Comparison of ENCODE assay signal across 18 cellular contexts in the genomic region with DNA sequence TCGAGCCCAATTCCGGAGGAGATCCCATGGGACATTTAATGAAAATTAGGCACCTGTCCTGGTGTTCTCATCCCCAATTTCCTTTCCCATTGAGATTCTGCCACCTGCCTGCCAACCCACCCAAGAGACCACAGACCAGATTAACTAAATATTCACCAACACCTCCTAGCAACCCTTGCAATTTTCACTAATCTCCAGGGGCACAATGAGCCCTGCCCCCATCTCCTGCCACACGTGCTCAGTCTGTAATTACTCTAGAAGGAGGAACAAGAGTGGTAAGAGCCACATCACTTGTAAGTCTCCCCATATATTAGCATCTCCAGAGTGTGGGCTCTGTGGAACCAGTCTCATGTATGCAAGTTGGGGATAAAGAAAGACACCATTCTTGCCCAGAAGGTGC. TPM values are rescaled to one million over a fixed set of nuclear protein-coding genes. Genes with fewer than 3 reads are reported as not detected.
DNase-seq lines count a peak whose midpoint lies in the region; ATAC-seq and TF ChIP-seq lines count a peak whose summit lies in the region.
"Had no signal": no experiment of that assay in that cellular context is flagged by ENCODE, and none has a peak within 500 bp of the region (broad histone marks: within the 10 kb centered on the region; RNA-seq: fewer than 3 reads in every experiment).

No MANE protein-coding gene starts in this region.

- peak overlapping the region; percentile 37 for H3K4me3 Mint-ChIP-seq in CD8-positive, alpha-beta T cell
- no peak overlapping the region for H3K4me3 Mint-ChIP-seq in activated naive CD8-positive, alpha-beta T cell treated with anti-CD3 and anti-CD28 coated beads, Interleukin-2, amount 10 ng/mL, durations not matched to agents 7 days and 5 days
- H3K4me3 Mint-ChIP-seq: activated CD4-positive, alpha-beta memory T cell treated with anti-CD3 and anti-CD28 coated beads, Interleukin-2, amount 10 ng/mL, durations not matched to agents 7 days and 5 days had no signal

- no peak for ATAC-seq in CD8-positive, alpha-beta T cell
- no peak for ATAC-seq in activated naive CD8-positive, alpha-beta T cell treated with anti-CD3 and anti-CD28 coated beads, Interleukin-2, amount 10 ng/mL, durations not matched to agents 7 days and 5 days (ENCODE audit: low read depth)
- ATAC-seq in psoas muscle (no peak), GM21737 (IDR thresholded peaks at IDR 0.05; ENCODE audit: unreplicated experiment) (no peak)
- ATAC-seq: activated naive CD4-positive, alpha-beta T cell treated with anti-CD3 and anti-CD28 coated beads, Interleukin-2, amount 50 U/mL, for 72 hours; heart right ventricle; HepG2; left colon had no signal

- CTCF ChIA-PET in CD8-positive, alpha-beta T cell (lab: Charles Lee) = interaction anchor here (0.7 to 2.7 kb wide), 3 partner anchors 11 to 65 kb away, joined by 3 to 24 read pairs (median 7); no protein-coding TSS in a partner anchor

- H3K36me3 Mint-ChIP-seq in CD8-positive, alpha-beta T cell = peaks cover 43% of the 10 kb centered on the region
- peaks cover 27% of the 10 kb centered on the region for H3K36me3 Mint-ChIP-seq in activated naive CD8-positive, alpha-beta T cell treated with anti-CD3 and anti-CD28 coated beads, Interleukin-2, amount 10 ng/mL, durations not matched to agents 7 days and 5 days

- no peak for TF ChIP-seq POLR2A in lower leg skin (IDR thresholded peaks at IDR 0.05)

- H3K27me3 ChIP-seq in CD8-positive, alpha-beta T cell (ENCODE audit: insufficient read depth, low read length) = no peaks in the 10 kb centered on the region
- H3K27me3 ChIP-seq in psoas muscle (ENCODE audit: insufficient read depth in 3 of 3, low read length in 2 of 3) = no peaks in the 10 kb centered on the region
- H3K27me3 ChIP-seq: heart right ventricle had no signal

- intact Hi-C loops in CD8-positive, alpha-beta T cell (cut with DNase I, micrococcal nuclease) = no loop called here
- intact Hi-C loops in psoas muscle (cut with DNase I) (no loop called here), lower leg skin (cut with DNase I; ENCODE audit: low total_unique reads) (no loop called here)

- no peak for TF ChIP-seq CTCF in CD8-positive, alpha-beta T cell (IDR thresholded peaks at IDR 0.05)
- no peak for TF ChIP-seq CTCF in psoas muscle (IDR thresholded peaks at IDR 0.05)
- no peak for TF ChIP-seq CTCF in lower leg skin (IDR thresholded peaks at IDR 0.05)

- no peak for DNase-seq in CD8-positive, alpha-beta T cell
- DNase-seq in activated naive CD8-positive, alpha-beta T cell treated with anti-CD3 and anti-CD28 coated beads, Interleukin-2, amount 10 ng/mL, durations not matched to agents 7 days and 5 days = no peak
- DNase-seq in psoas muscle (no peak), lower leg skin (ENCODE audit: low spot score in 2 of 2) (no peak)
- DNase-seq in stimulated activated CD4-positive, alpha-beta T cell treated with anti-CD3 and anti-CD28 coated beads, Interleukin-4, amount 100 ng/mL, for 1 hour = no peak
- DNase-seq: activated CD4-positive, alpha-beta memory T cell treated with anti-CD3 and anti-CD28 coated beads, Interleukin-2, amount 10 ng/mL, durations not matched to agents 7 days and 5 days; erythroblast; heart right ventricle; left colon; NCI-H1105 treated with DMSO at 0.1 percent for 48 hours; NCI-H510A treated with DMSO at 0.1 percent for 48 hours; stimulated activated CD4-positive, alpha-beta T cell treated with anti-CD3 and anti-CD28 coated beads, Interleukin-1b, Interleukin-23, amount 100 ng/mL, for 48 hours; stimulated activated CD8-positive, alpha-beta memory T cell treated with anti-CD3 and anti-CD28 coated beads, Interleukin-4, amount 100 ng/mL, for 48 hours; T1000 had no signal

- H3K27me3 Mint-ChIP-seq in CD8-positive, alpha-beta T cell (ENCODE audit: low read depth) = no peaks in the 10 kb centered on the region
- H3K27me3 Mint-ChIP-seq in activated naive CD8-positive, alpha-beta T cell treated with anti-CD3 and anti-CD28 coated beads, Interleukin-2, amount 10 ng/mL, durations not matched to agents 7 days and 5 days = no peaks in the 10 kb centered on the region
- H3K27me3 Mint-ChIP-seq: activated CD4-positive, alpha-beta memory T cell treated with anti-CD3 and anti-CD28 coated beads, Interleukin-2, amount 10 ng/mL, durations not matched to agents 7 days and 5 days had no signal

- POLR2A ChIA-PET in CD8-positive, alpha-beta T cell (lab: Charles Lee) = no interaction called here
- POLR2A ChIA-PET in activated naive CD8-positive, alpha-beta T cell treated with anti-CD3 and anti-CD28 coated beads, Interleukin-2, amount 10 ng/mL, durations not matched to agents 7 days and 5 days (lab: Charles Lee) = no interaction called here

- H3K4me3 ChIP-seq in CD8-positive, alpha-beta T cell (ENCODE audit: low read depth, low read length) = no peak overlapping the region
- peak overlapping the region; percentile 86 for H3K4me3 ChIP-seq in psoas muscle
- no peak overlapping the region for H3K4me3 ChIP-seq in lower leg skin (ENCODE audit: low read depth, poor library complexity, severe bottlenecking)

- H3K4me1 Mint-ChIP-seq in CD8-positive, alpha-beta T cell (ENCODE audit: low read depth) = peaks cover 42% of the 10 kb centered on the region
- peaks cover 10% of the 10 kb centered on the region for H3K4me1 Mint-ChIP-seq in activated naive CD8-positive, alpha-beta T cell treated with anti-CD3 and anti-CD28 coated beads, Interleukin-2, amount 10 ng/mL, durations not matched to agents 7 days and 5 days

- 12 to 15% (median 13%) methylated on average over 3 of the region's 3 CpGs for WGBS in psoas muscle, 3 donors
- 52 to 66% methylated on average over 3 of the region's 3 CpGs for WGBS in lower leg skin, 2 donors

- H3K27ac Mint-ChIP-seq in CD8-positive, alpha-beta T cell = peak overlapping the region; percentile 81
- H3K27ac Mint-ChIP-seq in activated naive CD8-positive, alpha-beta T cell treated with anti-CD3 and anti-CD28 coated beads, Interleukin-2, amount 10 ng/mL, durations not matched to agents 7 days and 5 days = peak overlapping the region; percentile 16
- H3K27ac Mint-ChIP-seq: activated CD4-positive, alpha-beta memory T cell treated with anti-CD3 and anti-CD28 coated beads, Interleukin-2, amount 10 ng/mL, durations not matched to agents 7 days and 5 days had no signal

- no peak overlapping the region for H3K27ac ChIP-seq in CD8-positive, alpha-beta T cell (ENCODE audit: low read depth, low read length)
- H3K27ac ChIP-seq in KOPT-K1 (ENCODE audit: low read depth, low read length, poor library complexity, severe bottlenecking) (peak overlapping the region; percentile 10), psoas muscle (peak overlapping the region; percentile 14)

- no peaks in the 10 kb centered on the region for H3K9me3 Mint-ChIP-seq in CD8-positive, alpha-beta T cell
- no peaks in the 10 kb centered on the region for H3K9me3 Mint-ChIP-seq in activated naive CD8-positive, alpha-beta T cell treated with anti-CD3 and anti-CD28 coated beads, Interleukin-2, amount 10 ng/mL, durations not matched to agents 7 days and 5 days
- H3K9me3 Mint-ChIP-seq: activated CD4-positive, alpha-beta memory T cell treated with anti-CD3 and anti-CD28 coated beads, Interleukin-2, amount 10 ng/mL, durations not matched to agents 7 days and 5 days; activated naive CD4-positive, alpha-beta T cell treated with anti-CD3 and anti-CD28 coated beads, Interleukin-2, amount 50 U/mL, for 72 hours had no signal

- H3K4me1 ChIP-seq in CD8-positive, alpha-beta T cell (ENCODE audit: insufficient read depth, low read length) = peaks cover 57% of the 10 kb centered on the region
- H3K4me1 ChIP-seq in psoas muscle = peaks cover 64% of the 10 kb centered on the region

- peaks cover 9% of the 10 kb centered on the region for H3K36me3 ChIP-seq in CD8-positive, alpha-beta T cell (ENCODE audit: insufficient read depth, low read length)
- H3K36me3 ChIP-seq in KOPT-K1 (ENCODE audit: insufficient read depth, low read length) (peaks cover 44% of the 10 kb centered on the region), psoas muscle (ENCODE audit: insufficient read depth in 1 of 2, low read depth in 1 of 2) (peaks cover 0 to 42% of the 10 kb centered on the region in 2 donors)

- H3K9me3 ChIP-seq in CD8-positive, alpha-beta T cell (ENCODE audit: low read length) = no peaks in the 10 kb centered on the region
- H3K9me3 ChIP-seq in KOPT-K1 (ENCODE audit: insufficient read depth, low read length, poor library complexity, severe bottlenecking) (no peaks in the 10 kb centered on the region), psoas muscle (no peaks in the 10 kb centered on the region)
- H3K9me3 ChIP-seq: heart right ventricle had no signal

RNA-seq across cellular contexts. Expression of gene IL18BP, which starts 38.0 kb away (rescaled TPM):
- 10 to 100 TPM; 13.7 to 13.8 TPM for total RNA-seq in CD8-positive, alpha-beta T cell
- 10 to 100 TPM; 21.2 to 22.9 TPM for total RNA-seq in activated naive CD8-positive, alpha-beta T cell treated with anti-CD3 and anti-CD28 coated beads, Interleukin-2, amount 10 ng/mL, durations not matched to agents 7 days and 5 days
- 1 to 10 TPM; 2.9 to 4.4 (median 3.2) TPM for total RNA-seq in psoas muscle
- polyA plus RNA-seq in psoas muscle = 1 to 10 TPM; 1.5 to 2.1 (median 2.0) TPM
- 1 to 10 TPM; 3.0 to 9.1 (median 5.6) TPM for total RNA-seq in lower leg skin

RNA-seq across cellular contexts. Expression of gene NUMA1, which starts 43.7 kb away (rescaled TPM):
- 100 to 1,000 TPM; 171 to 174 TPM for total RNA-seq in CD8-positive, alpha-beta T cell
- 100 to 1,000 TPM; 262 to 263 TPM for total RNA-seq in activated naive CD8-positive, alpha-beta T cell treated with anti-CD3 and anti-CD28 coated beads, Interleukin-2, amount 10 ng/mL, durations not matched to agents 7 days and 5 days
- 100 to 1,000 TPM in 3 of 4 donors, 10 to 100 TPM in 1; 100.0 to 130 (median 111) TPM for total RNA-seq in psoas muscle
- 100 to 1,000 TPM in 1 of 3 donors, 10 to 100 TPM in 2; 68.9 to 102 (median 92.8) TPM for polyA plus RNA-seq in psoas muscle
- total RNA-seq in lower leg skin = 100 to 1,000 TPM; 356 to 592 (median 409) TPM

RNA-seq across cellular contexts. Expression of gene LRRC51, which starts 44.0 kb away (rescaled TPM):
- total RNA-seq in CD8-positive, alpha-beta T cell = 1 to 10 TPM; 1.1 to 1.3 TPM
- 1 to 10 TPM; 4.3 to 5.1 TPM for total RNA-seq in activated naive CD8-positive, alpha-beta T cell treated with anti-CD3 and anti-CD28 coated beads, Interleukin-2, amount 10 ng/mL, durations not matched to agents 7 days and 5 days
- total RNA-seq in psoas muscle (1 to 10 TPM; 4.9 to 5.9 (median 5.4) TPM), lower leg skin (10 to 100 TPM in 1 of 4 donors, 1 to 10 TPM in 3; 1.9 to 16.9 (median 4.9) TPM)
- 10 to 100 TPM in 1 of 3 donors, 1 to 10 TPM in 2; 4.0 to 10.4 (median 7.0) TPM for polyA plus RNA-seq in psoas muscle
